In the genomic region with DNA sequence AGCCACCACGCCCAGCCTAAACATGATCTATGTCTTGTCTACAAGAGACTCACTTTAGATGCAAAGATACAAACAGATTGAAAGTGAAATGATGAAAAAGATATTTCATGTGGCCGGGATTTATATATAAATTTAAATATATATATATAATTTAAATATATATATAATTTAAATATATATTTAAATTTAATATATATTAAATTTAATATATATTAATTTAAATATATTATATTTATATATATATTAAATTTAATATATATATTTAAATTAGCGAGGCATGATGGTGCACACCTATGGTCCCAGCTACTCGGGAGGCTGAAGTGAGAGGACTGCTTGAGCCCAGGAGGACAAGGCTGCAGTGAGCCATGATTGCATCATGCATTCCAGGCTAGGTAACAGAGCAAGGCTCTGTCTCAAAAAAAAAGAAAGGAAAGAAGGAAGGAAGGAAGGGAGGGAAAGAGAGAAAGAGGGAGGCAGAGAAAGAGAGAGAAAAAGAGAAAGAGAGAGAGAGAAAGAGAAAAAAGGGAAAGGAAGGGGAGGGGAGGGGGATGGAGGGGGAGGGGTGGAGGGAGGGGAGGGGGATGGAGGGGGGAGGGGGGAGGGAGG, we compare ENCODE assay signal across 1 cellular context.
TF ChIP-seq lines count a peak whose summit lies in the region.

No MANE protein-coding gene starts in this region.

TF ChIP-seq in K562, 482 proteins besides CTCF, POLR2A, EP300 and RAD21 (continues in another document):
- TF ChIP-seq TCF3 (CRISPR knock-in tag; IDR thresholded peaks at IDR 0.05) = no peak
- TF ChIP-seq HNRNPK (IDR thresholded peaks at IDR 0.05; ENCODE audit: low read depth, low read length, poor library complexity, severe bottlenecking) = no peak
- no peak for TF ChIP-seq GABPB2 (CRISPR knock-in tag; conservative IDR thresholded peaks at IDR 0.05)
- TF ChIP-seq, protein P1, sequence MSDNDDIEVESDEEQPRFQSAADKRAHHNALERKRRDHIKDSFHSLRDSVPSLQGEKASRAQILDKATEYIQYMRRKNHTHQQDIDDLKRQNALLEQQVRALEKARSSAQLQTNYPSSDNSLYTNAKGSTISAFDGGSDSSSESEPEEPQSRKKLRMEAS (CRISPR knock-in tag; IDR thresholded peaks at IDR 0.05) = no peak
- TF ChIP-seq, protein P2, sequence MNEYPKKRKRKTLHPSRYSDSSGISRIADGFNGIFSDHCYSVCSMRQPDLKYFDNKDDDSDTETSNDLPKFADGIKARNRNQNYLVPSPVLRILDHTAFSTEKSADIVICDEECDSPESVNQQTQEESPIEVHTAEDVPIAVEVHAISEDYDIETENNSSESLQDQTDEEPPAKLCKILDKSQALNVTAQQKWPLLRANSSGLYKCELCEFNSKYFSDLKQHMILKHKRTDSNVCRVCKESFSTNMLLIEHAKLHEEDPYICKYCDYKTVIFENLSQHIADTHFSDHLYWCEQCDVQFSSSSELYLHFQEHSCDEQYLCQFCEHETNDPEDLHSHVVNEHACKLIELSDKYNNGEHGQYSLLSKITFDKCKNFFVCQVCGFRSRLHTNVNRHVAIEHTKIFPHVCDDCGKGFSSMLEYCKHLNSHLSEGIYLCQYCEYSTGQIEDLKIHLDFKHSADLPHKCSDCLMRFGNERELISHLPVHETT (CRISPR knock-in tag; conservative IDR thresholded peaks at IDR 0.05 in 1 of 2, IDR thresholded peaks at IDR 0.05 in 1 of 2) = no peak
- TF ChIP-seq POU5F1 (IDR thresholded peaks at IDR 0.05; ENCODE audit: borderline replicate concordance, low read depth, low read length, partially characterized antibody) = no peak
- TF ChIP-seq, protein P3, sequence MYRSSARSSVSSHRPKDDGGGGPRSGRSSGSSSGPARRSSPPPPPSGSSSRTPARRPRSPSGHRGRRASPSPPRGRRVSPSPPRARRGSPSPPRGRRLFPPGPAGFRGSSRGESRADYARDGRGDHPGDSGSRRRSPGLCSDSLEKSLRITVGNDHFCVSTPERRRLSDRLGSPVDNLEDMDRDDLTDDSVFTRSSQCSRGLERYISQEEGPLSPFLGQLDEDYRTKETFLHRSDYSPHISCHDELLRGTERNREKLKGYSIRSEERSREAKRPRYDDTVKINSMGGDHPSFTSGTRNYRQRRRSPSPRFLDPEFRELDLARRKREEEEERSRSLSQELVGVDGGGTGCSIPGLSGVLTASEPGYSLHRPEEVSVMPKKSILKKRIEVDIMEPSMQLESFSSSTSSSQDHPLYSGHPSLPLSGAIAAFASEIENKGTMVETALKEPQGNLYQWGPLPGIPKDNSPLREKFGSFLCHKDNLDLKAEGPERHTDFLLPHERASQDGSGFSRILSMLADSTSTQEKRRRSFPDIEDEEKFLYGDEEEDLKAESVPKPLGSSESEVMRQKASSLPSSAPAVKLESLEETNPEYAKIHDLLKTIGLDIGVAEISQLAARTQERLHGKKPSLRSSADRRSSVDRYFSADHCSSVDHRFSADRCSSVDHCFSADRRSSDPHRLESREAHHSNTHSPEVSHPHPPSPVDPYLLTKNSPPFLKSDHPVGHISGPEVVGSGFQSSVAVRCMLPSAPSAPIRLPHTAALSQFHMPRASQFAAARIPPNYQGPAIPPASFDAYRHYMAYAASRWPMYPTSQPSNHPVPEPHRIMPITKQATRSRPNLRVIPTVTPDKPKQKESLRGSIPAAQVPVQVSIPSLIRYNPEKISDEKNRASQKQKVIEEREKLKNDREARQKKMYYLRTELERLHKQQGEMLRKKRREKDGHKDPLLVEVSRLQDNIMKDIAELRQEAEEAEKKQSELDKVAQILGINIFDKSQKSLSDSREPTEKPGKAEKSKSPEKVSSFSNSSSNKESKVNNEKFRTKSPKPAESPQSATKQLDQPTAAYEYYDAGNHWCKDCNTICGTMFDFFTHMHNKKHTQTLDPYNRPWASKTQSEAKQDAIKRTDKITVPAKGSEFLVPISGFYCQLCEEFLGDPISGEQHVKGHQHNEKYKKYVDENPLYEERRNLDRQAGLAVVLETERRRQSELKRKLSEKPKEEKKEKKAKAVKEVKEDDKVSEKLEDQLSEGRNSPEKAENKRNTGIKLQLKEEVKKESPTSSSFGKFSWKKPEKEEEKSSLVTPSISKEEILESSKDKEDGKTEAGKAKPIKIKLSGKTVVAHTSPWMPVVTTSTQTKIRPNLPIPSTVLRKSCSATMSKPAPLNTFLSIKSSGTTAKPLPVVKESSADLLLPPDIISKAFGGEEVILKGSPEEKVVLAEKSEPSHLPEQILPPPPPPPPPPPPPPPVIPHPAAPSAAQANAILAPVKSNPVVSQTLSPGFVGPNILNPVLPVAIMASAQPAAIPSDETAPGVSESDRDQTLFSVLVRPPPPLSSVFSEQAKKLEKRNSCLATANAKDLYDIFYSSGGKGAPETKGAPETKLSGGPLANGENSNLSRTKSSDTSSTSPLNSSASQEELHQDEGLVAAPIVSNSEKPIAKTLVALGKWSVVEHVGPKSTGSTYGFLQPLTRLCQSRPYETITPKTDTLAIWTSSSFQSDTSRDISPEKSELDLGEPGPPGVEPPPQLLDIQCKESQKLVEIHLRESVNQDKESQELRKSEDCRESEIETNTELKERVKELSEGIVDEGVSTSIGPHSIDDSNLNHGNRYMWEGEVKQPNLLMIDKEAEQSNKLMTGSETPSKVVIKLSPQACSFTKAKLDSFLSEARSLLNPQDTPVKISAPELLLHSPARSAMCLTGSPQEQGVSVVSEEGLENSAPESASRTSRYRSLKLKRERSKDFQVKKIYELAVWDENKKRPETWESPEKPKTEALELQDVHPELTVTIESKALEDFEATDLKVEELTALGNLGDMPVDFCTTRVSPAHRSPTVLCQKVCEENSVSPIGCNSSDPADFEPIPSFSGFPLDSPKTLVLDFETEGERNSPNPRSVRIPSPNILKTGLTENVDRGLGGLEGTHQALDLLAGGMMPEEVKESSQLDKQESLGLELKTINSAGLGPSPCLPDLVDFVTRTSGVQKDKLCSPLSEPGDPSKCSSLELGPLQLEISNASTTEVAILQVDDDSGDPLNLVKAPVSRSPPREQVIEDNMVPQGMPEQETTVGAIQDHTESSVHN (IDR thresholded peaks at IDR 0.05; ENCODE audit: borderline replicate concordance in 1 of 2, low read depth in 1 of 2) = no peak
- TF ChIP-seq HDAC8 (tag; IDR thresholded peaks at IDR 0.05) = no peak
- TF ChIP-seq, protein P4, sequence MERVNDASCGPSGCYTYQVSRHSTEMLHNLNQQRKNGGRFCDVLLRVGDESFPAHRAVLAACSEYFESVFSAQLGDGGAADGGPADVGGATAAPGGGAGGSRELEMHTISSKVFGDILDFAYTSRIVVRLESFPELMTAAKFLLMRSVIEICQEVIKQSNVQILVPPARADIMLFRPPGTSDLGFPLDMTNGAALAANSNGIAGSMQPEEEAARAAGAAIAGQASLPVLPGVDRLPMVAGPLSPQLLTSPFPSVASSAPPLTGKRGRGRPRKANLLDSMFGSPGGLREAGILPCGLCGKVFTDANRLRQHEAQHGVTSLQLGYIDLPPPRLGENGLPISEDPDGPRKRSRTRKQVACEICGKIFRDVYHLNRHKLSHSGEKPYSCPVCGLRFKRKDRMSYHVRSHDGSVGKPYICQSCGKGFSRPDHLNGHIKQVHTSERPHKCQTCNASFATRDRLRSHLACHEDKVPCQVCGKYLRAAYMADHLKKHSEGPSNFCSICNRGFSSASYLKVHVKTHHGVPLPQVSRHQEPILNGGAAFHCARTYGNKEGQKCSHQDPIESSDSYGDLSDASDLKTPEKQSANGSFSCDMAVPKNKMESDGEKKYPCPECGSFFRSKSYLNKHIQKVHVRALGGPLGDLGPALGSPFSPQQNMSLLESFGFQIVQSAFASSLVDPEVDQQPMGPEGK (CRISPR knock-in tag; IDR thresholded peaks at IDR 0.05; ENCODE audit: borderline replicate concordance) = no peak
- no peak for TF ChIP-seq ZNF324 (CRISPR knock-in tag; IDR thresholded peaks at IDR 0.05)
- TF ChIP-seq ARID1B (IDR thresholded peaks at IDR 0.05) = no peak
- no peak for TF ChIP-seq MECOM (CRISPR knock-in tag; IDR thresholded peaks at IDR 0.05)
- TF ChIP-seq ESRRA (IDR thresholded peaks at IDR 0.05; ENCODE audit: borderline replicate concordance, low read depth) = no peak
- TF ChIP-seq ZC3H11A (IDR thresholded peaks at IDR 0.05; ENCODE audit: low read depth, low read length) = no peak
- TF ChIP-seq ARID2 (IDR thresholded peaks at IDR 0.05) = no peak
- TF ChIP-seq HMG20B (CRISPR knock-in tag; IDR thresholded peaks at IDR 0.05) = no peak
- no peak for TF ChIP-seq SP2 (IDR thresholded peaks at IDR 0.05; ENCODE audit: extremely low read depth, low read depth, low read length, poor library complexity, severe bottlenecking)
- TF ChIP-seq ZNF445 (CRISPR knock-in tag; IDR thresholded peaks at IDR 0.05; ENCODE audit: low read depth) = no peak
- no peak for TF ChIP-seq SRSF3 (IDR thresholded peaks at IDR 0.05; ENCODE audit: insufficient read depth, low read length)
- TF ChIP-seq, protein P5, sequence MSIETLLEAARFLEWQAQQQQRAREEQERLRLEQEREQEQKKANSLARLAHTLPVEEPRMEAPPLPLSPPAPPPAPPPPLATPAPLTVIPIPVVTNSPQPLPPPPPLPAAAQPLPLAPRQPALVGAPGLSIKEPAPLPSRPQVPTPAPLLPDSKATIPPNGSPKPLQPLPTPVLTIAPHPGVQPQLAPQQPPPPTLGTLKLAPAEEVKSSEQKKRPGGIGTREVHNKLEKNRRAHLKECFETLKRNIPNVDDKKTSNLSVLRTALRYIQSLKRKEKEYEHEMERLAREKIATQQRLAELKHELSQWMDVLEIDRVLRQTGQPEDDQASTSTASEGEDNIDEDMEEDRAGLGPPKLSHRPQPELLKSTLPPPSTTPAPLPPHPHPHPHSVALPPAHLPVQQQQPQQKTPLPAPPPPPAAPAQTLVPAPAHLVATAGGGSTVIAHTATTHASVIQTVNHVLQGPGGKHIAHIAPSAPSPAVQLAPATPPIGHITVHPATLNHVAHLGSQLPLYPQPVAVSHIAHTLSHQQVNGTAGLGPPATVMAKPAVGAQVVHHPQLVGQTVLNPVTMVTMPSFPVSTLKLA (conservative IDR thresholded peaks at IDR 0.05) = no peak
- TF ChIP-seq, protein P6, sequence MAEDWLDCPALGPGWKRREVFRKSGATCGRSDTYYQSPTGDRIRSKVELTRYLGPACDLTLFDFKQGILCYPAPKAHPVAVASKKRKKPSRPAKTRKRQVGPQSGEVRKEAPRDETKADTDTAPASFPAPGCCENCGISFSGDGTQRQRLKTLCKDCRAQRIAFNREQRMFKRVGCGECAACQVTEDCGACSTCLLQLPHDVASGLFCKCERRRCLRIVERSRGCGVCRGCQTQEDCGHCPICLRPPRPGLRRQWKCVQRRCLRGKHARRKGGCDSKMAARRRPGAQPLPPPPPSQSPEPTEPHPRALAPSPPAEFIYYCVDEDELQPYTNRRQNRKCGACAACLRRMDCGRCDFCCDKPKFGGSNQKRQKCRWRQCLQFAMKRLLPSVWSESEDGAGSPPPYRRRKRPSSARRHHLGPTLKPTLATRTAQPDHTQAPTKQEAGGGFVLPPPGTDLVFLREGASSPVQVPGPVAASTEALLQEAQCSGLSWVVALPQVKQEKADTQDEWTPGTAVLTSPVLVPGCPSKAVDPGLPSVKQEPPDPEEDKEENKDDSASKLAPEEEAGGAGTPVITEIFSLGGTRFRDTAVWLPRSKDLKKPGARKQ (CRISPR knock-in tag; IDR thresholded peaks at IDR 0.05) = no peak
- 0 out of 2 replicates have a peak, but pooled peaks have one; percentile 13 for TF ChIP-seq SMARCA4 (IDR thresholded peaks at IDR 0.05)
- no peak for TF ChIP-seq RUNX1 (IDR thresholded peaks at IDR 0.05; ENCODE audit: low read depth)
- TF ChIP-seq NELFE (IDR thresholded peaks at IDR 0.05; ENCODE audit: insufficient read depth, insufficient read length) = no peak
- TF ChIP-seq NR2F6 (CRISPR knock-in tag; IDR thresholded peaks at IDR 0.05) = no peak
- TF ChIP-seq, protein P7, sequence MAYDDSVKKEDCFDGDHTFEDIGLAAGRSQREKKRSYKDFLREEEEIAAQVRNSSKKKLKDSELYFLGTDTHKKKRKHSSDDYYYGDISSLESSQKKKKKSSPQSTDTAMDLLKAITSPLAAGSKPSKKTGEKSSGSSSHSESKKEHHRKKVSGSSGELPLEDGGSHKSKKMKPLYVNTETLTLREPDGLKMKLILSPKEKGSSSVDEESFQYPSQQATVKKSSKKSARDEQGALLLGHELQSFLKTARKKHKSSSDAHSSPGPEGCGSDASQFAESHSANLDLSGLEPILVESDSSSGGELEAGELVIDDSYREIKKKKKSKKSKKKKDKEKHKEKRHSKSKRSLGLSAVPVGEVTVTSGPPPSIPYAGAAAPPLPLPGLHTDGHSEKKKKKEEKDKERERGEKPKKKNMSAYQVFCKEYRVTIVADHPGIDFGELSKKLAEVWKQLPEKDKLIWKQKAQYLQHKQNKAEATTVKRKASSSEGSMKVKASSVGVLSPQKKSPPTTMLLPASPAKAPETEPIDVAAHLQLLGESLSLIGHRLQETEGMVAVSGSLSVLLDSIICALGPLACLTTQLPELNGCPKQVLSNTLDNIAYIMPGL (CRISPR knock-in tag; IDR thresholded peaks at IDR 0.05) = no peak
- TF ChIP-seq, protein P8, sequence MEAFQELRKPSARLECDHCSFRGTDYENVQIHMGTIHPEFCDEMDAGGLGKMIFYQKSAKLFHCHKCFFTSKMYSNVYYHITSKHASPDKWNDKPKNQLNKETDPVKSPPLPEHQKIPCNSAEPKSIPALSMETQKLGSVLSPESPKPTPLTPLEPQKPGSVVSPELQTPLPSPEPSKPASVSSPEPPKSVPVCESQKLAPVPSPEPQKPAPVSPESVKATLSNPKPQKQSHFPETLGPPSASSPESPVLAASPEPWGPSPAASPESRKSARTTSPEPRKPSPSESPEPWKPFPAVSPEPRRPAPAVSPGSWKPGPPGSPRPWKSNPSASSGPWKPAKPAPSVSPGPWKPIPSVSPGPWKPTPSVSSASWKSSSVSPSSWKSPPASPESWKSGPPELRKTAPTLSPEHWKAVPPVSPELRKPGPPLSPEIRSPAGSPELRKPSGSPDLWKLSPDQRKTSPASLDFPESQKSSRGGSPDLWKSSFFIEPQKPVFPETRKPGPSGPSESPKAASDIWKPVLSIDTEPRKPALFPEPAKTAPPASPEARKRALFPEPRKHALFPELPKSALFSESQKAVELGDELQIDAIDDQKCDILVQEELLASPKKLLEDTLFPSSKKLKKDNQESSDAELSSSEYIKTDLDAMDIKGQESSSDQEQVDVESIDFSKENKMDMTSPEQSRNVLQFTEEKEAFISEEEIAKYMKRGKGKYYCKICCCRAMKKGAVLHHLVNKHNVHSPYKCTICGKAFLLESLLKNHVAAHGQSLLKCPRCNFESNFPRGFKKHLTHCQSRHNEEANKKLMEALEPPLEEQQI (IDR thresholded peaks at IDR 0.05) = no peak
- no peak for TF ChIP-seq SAFB2 (IDR thresholded peaks at IDR 0.05; ENCODE audit: borderline replicate concordance, low read depth, low read length, severe bottlenecking)
- no peak for TF ChIP-seq CREBBP (IDR thresholded peaks at IDR 0.05; ENCODE audit: low read depth, low read length)
- TF ChIP-seq TRIM24 (IDR thresholded peaks at IDR 0.05) = peak; percentile 60 to 82
- TF ChIP-seq, protein P9, sequence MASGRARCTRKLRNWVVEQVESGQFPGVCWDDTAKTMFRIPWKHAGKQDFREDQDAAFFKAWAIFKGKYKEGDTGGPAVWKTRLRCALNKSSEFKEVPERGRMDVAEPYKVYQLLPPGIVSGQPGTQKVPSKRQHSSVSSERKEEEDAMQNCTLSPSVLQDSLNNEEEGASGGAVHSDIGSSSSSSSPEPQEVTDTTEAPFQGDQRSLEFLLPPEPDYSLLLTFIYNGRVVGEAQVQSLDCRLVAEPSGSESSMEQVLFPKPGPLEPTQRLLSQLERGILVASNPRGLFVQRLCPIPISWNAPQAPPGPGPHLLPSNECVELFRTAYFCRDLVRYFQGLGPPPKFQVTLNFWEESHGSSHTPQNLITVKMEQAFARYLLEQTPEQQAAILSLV (tag; IDR thresholded peaks at IDR 0.05) = peak; percentile 73; the same call in 1 of the 2 replicates
- no peak for TF ChIP-seq ZNF133 (CRISPR knock-in tag; IDR thresholded peaks at IDR 0.05)
